25 cellular contexts compared by ENCODE assay signal in genomic region chr5:120538149-120538548, GRCh38.
DNase-seq lines count a peak whose midpoint lies in the region; ATAC-seq, FAIRE-seq and TF ChIP-seq lines count a peak whose summit lies in the region.
"Had no signal": no experiment of that assay in that cellular context is flagged by ENCODE, and none has a peak within 500 bp of the region (broad histone marks: within the 10 kb centered on the region; RNA-seq: fewer than 3 reads in every experiment).

No MANE protein-coding gene starts in this region.

- H3K36me3 Mint-ChIP-seq in astrocyte (ENCODE audit: low read depth, unreplicated experiment) = no peaks in the 10 kb centered on the region
- H3K36me3 Mint-ChIP-seq: activated naive CD8-positive, alpha-beta T cell; immature natural killer cell; memory B cell had no signal

- H3K9ac ChIP-seq in astrocyte (ENCODE audit: low read length) = peak overlapping the region; percentile 73
- H3K9ac ChIP-seq in kidney (ENCODE audit: low read length in 2 of 2) = no peak overlapping the region

- no peak overlapping the region for H3K4me3 Mint-ChIP-seq in astrocyte (ENCODE audit: unreplicated experiment)
- H3K4me3 Mint-ChIP-seq: activated naive CD8-positive, alpha-beta T cell; activated T-helper 1 cell treated with anti-CD3 and anti-CD28 coated beads, Interleukin-12 subunit alpha, Interleukin-12 subunit beta, Interleukin-2, Interleukin-4 antibody, amounts not matched to agents 30 ng/mL and 10 ng/mL and 1 ng/mL, durations not matched to agents 14 hours and 24 hours and 36 hours; immature natural killer cell; memory B cell; naive thymus-derived CD8-positive, alpha-beta T cell had no signal

- no peaks in the 10 kb centered on the region for H3K27me3 Mint-ChIP-seq in astrocyte (ENCODE audit: low read depth, unreplicated experiment)
- H3K27me3 Mint-ChIP-seq: activated naive CD8-positive, alpha-beta T cell; memory B cell; naive thymus-derived CD8-positive, alpha-beta T cell had no signal

- H3K27me3 ChIP-seq in astrocyte (ENCODE audit: insufficient read depth, low read length) (no peaks in the 10 kb centered on the region), pancreas (no peaks in the 10 kb centered on the region), suprapubic skin (no peaks in the 10 kb centered on the region)
- H3K27me3 ChIP-seq: heart left ventricle, SJCRH30, testis had no signal

- H3K4me1 ChIP-seq in astrocyte (ENCODE audit: insufficient read depth, low read length) (peaks cover 13% of the 10 kb centered on the region), pancreas (no peaks in the 10 kb centered on the region), kidney (ENCODE audit: control insufficient read depth in 1 of 2, insufficient read depth in 1 of 2, low read depth in 1 of 2, low read length in 2 of 2) (no peaks in the 10 kb centered on the region), suprapubic skin (no peaks in the 10 kb centered on the region)
- H3K4me1 ChIP-seq: prostate gland, SJCRH30, testis had no signal

- H3K4me2 ChIP-seq in astrocyte (ENCODE audit: low read length) = peak overlapping the region; percentile 71

- peaks cover 22% of the 10 kb centered on the region for H3K79me2 ChIP-seq in astrocyte (ENCODE audit: insufficient read depth, low read length)

- intact Hi-C loops in pancreas (cut with DNase I) = no loop called here
- intact Hi-C loops in kidney (cut with DNase I) = no loop called here

- no peak overlapping the region for H3K4me3 ChIP-seq in astrocyte (ENCODE audit: insufficient read depth, low read depth, low read length)
- H3K4me3 ChIP-seq in pancreas = no peak overlapping the region
- no peak overlapping the region for H3K4me3 ChIP-seq in kidney (ENCODE audit: low read length in 2 of 2)
- no peak overlapping the region for H3K4me3 ChIP-seq in suprapubic skin
- H3K4me3 ChIP-seq: heart left ventricle, prostate gland, SJCRH30, testis had no signal

- TF ChIP-seq CTCF in astrocyte (IDR thresholded peaks at IDR 0.05; ENCODE audit: insufficient read depth, low read depth, low read length) (no peak), pancreas (IDR thresholded peaks at IDR 0.05) (no peak), kidney (IDR thresholded peaks at IDR 0.05; ENCODE audit: borderline replicate concordance, extremely low read depth, insufficient read depth) (no peak), suprapubic skin (IDR thresholded peaks at IDR 0.05) (no peak)

- 54 to 69% methylated on average over 2 of the region's 2 CpGs for WGBS in pancreas, 2 donors
- 80% methylated on average over 2 of the region's 2 CpGs for WGBS in suprapubic skin

- H3K36me3 ChIP-seq in astrocyte (ENCODE audit: insufficient read depth, low read length) (no peaks in the 10 kb centered on the region), pancreas (no peaks in the 10 kb centered on the region), kidney (ENCODE audit: control insufficient read depth in 1 of 2, insufficient read depth in 2 of 2, low read length in 2 of 2) (no peaks in the 10 kb centered on the region), suprapubic skin (no peaks in the 10 kb centered on the region)
- H3K36me3 ChIP-seq: heart left ventricle, prostate gland, SJCRH30 had no signal

- H4K20me1 ChIP-seq in astrocyte (ENCODE audit: insufficient read depth, low read length) = no peaks in the 10 kb centered on the region

- FAIRE-seq in astrocyte (lab: Jason Lieb, UNC) (no peak), pancreas (lab: Jason Lieb, UNC) (no peak), kidney (lab: Jason Lieb, UNC) (no peak)
- FAIRE-seq: A204.1, H1 had no signal

- peak overlapping the region; percentile 6 for H2AFZ ChIP-seq in astrocyte (ENCODE audit: low read depth, low read length)

- H3K27ac ChIP-seq in astrocyte (ENCODE audit: low read depth, low read length) (peak overlapping the region; percentile 86), pancreas (no peak overlapping the region), kidney (ENCODE audit: low read depth in 2 of 2, low read length in 2 of 2) (no peak overlapping the region), suprapubic skin (no peak overlapping the region)
- H3K27ac ChIP-seq: prostate gland, SJCRH30, testis had no signal

- ATAC-seq in pancreas = no peak
- ATAC-seq: activated CD4-positive, CD25-positive, alpha-beta regulatory T cell treated with anti-CD3 and anti-CD28 coated beads, Interleukin-2, amount 50 U/mL, for 24 hours; esophagus mucosa; naive thymus-derived CD8-positive, alpha-beta T cell had no signal

- DNase-seq in A172 (ENCODE audit: low spot score) = peak; percentile 30
- DNase-seq in HT1080 (ENCODE audit: low read depth) = peak; percentile 41
- DNase-seq in astrocyte (ENCODE audit: low read depth) = peak; percentile 78
- peak; percentile 8 for DNase-seq in hepatic stellate cell (ENCODE audit: low spot score)
- DNase-seq in pancreas = no peak
- no peak for DNase-seq in kidney
- no peak for DNase-seq in 8988T
- DNase-seq in suprapubic skin (ENCODE audit: low spot score in 2 of 2) = no peak
- DNase-seq: heart left ventricle; immature natural killer cell; naive thymus-derived CD8-positive, alpha-beta T cell; NCI-H2081; NCI-H510A; SJCRH30; stimulated activated CD4-positive, alpha-beta T cell treated with anti-CD3 and anti-CD28 coated beads, Interleukin-12 subunit alpha, Interleukin-12 subunit beta, amount 100 ng/mL, for 4 hours; T1000; testis had no signal

- H3K9me3 Mint-ChIP-seq in astrocyte (ENCODE audit: unreplicated experiment) = no peaks in the 10 kb centered on the region
- H3K9me3 Mint-ChIP-seq: activated T-helper 1 cell treated with anti-CD3 and anti-CD28 coated beads, Interleukin-12 subunit alpha, Interleukin-12 subunit beta, Interleukin-2, Interleukin-4 antibody, amounts not matched to agents 30 ng/mL and 10 ng/mL and 1 ng/mL, durations not matched to agents 14 hours and 24 hours and 36 hours; memory B cell had no signal

- no peak for TF ChIP-seq EP300 in suprapubic skin (IDR thresholded peaks at IDR 0.05)

- H3K9me3 ChIP-seq in astrocyte (ENCODE audit: insufficient read depth, low read depth, low read length) (no peaks in the 10 kb centered on the region), pancreas (no peaks in the 10 kb centered on the region), kidney (ENCODE audit: control insufficient read depth in 1 of 2, low read length in 2 of 2) (no peaks in the 10 kb centered on the region), suprapubic skin (no peaks in the 10 kb centered on the region)
- H3K9me3 ChIP-seq: heart left ventricle, prostate gland, SJCRH30, testis had no signal

- H3K27ac Mint-ChIP-seq in astrocyte (ENCODE audit: unreplicated experiment) = peak overlapping the region; percentile 69
- H3K27ac Mint-ChIP-seq: activated naive CD8-positive, alpha-beta T cell; activated T-helper 1 cell treated with anti-CD3 and anti-CD28 coated beads, Interleukin-12 subunit alpha, Interleukin-12 subunit beta, Interleukin-2, Interleukin-4 antibody, amounts not matched to agents 30 ng/mL and 10 ng/mL and 1 ng/mL, durations not matched to agents 14 hours and 24 hours and 36 hours; immature natural killer cell; memory B cell; naive thymus-derived CD8-positive, alpha-beta T cell had no signal

- no peak for TF ChIP-seq POLR2A in suprapubic skin (IDR thresholded peaks at IDR 0.05)

- H3K4me1 Mint-ChIP-seq in astrocyte (ENCODE audit: low read depth, unreplicated experiment) = peaks cover 15% of the 10 kb centered on the region
- H3K4me1 Mint-ChIP-seq: immature natural killer cell, memory B cell had no signal

Comparison
In these comparisons a context has a peak if more than half of its experiments do, and no peak if none do; other contexts are left out.
1. DNase-seq: peak in A172 (single experiment), HT1080 (single experiment), astrocyte (single experiment) and hepatic stellate cell (single experiment); none in pancreas (0 of 6), kidney (single experiment), 8988T (single experiment) and suprapubic skin (0 of 2).